Comparison of ENCODE assay signal across 27 cellular contexts in genomic region chr15:79549196-79549595, GRCh38.
"Had no signal": no experiment of that assay in that cellular context is flagged by ENCODE, and none has a peak within 500 bp of the region (broad histone marks: within the 10 kb centered on the region; RNA-seq: fewer than 3 reads in every experiment).

No MANE protein-coding gene starts in this region.

- DNase-seq: hypothalamus; immature natural killer cell; kidney; left colon; left lung; mesendoderm; naive thymus-derived CD4-positive, alpha-beta T cell; ovary; retina; right cardiac atrium; stimulated activated CD4-positive, alpha-beta T cell treated with anti-CD3 and anti-CD28 coated beads, Interleukin-12 subunit alpha, Interleukin-12 subunit beta, amount 100 ng/mL, for 4 hours; stimulated activated CD4-positive, alpha-beta T cell treated with anti-CD3 and anti-CD28 coated beads, Interleukin-15, amount 100 ng/mL, for 24 hours; stimulated activated CD4-positive, alpha-beta T cell treated with anti-CD3 and anti-CD28 coated beads, Interleukin-2, amount 100 ng/mL, for 24 hours; stimulated activated CD4-positive, alpha-beta T cell treated with anti-CD3 and anti-CD28 coated beads, Interleukin-4, amount 100 ng/mL, for 1 hour; stimulated activated naive B cell treated with anti-CD40 and anti-IgM and Interleukin-4, amounts not matched to agents 10 μg/mL and 1 μg/mL and 100 μg/mL, for 72 hours; stimulated activated naive CD8-positive, alpha-beta T cell treated with anti-CD3 and anti-CD28 coated beads, Interleukin-15, Interleukin-2, amounts not matched to agents 100 U/mL and 50 U/mL, for 24 hours; stomach; testis; thyroid gland; transverse colon; upper lobe of left lung had no signal

- H3K27me3 ChIP-seq: ovary, testis, thyroid gland, transverse colon, upper lobe of left lung, vagina had no signal

- H3K4me3 ChIP-seq: left lung, lung, ovary, skin epidermis, stomach, testis, thyroid gland, transverse colon, upper lobe of left lung, vagina had no signal

- H3K4me1 ChIP-seq: left lung, stomach, testis, thyroid gland, transverse colon, upper lobe of left lung, vagina had no signal

- H3K36me3 ChIP-seq: left lung, ovary, stomach, thyroid gland, transverse colon, upper lobe of left lung, vagina had no signal

- FAIRE-seq: islet of Langerhans, kidney had no signal

- H3K27ac ChIP-seq: left lung, ovary, skin epidermis, stomach, testis, thyroid gland, transverse colon, upper lobe of left lung, vagina had no signal

- H3K9me3 ChIP-seq: left lung, ovary, stomach, testis, thyroid gland, transverse colon, upper lobe of left lung, vagina had no signal

- ATAC-seq: left colon; left lung; naive thymus-derived CD4-positive, alpha-beta T cell; natural killer cell treated with Interleukin-12 subunit alpha and Interleukin-12 subunit beta and Interleukin-15 and Interleukin-18, amount 100 ng/mL, for 72 hours; right cardiac atrium; sciatic nerve; stimulated activated naive B cell treated with anti-CD40 and anti-IgM and Interleukin-4, amounts not matched to agents 10 μg/mL and 1 μg/mL and 100 μg/mL, for 72 hours; stimulated activated naive CD8-positive, alpha-beta T cell treated with anti-CD3 and anti-CD28 coated beads, Interleukin-15, Interleukin-2, amounts not matched to agents 100 U/mL and 50 U/mL, for 24 hours had no signal
